In the genomic region with DNA sequence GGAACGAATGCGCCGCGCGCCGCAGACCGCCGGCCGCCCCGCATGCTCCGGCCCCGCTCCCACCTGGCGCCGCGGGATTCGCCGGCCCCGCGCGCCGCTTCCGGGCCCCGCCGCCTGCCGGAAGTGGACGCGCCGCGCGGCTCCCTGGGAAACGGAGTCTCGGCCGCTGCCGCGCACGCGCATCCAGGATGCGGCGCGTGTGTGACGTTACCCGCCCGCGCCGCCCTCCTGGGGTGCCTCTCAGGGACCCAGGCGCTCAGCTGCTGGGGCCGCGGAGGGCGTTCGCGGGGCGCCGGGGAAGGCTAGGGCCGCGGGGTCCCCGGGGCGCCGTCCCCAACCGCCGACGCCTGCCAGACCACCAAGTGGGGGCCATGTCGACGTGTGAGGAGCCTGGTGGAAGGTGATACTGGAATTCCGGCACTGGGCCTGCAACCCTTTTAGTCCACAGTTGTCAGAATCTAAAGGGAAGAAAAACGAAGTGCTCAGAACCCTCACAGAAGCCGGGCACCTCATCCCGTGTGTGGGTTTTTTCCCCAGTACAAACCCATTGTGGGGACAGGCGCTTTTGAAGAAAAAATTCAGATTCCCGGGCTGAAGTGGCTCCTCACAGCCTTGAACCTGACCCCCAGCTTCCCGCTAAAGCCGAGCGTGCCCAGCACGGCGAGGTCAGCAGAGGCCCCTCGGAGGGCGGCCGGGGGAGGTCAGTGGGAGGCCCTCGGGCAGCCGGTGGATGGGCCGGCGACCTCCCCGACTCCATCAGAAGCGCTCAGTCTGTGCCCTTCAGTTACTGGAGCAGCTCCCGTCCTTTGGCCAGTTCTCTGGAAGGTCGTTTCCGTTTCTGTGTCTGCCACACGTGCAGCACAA, we compare ENCODE assay signal across 1 cellular context.
TF ChIP-seq lines count a peak whose summit lies in the region.

A gene with protein sequence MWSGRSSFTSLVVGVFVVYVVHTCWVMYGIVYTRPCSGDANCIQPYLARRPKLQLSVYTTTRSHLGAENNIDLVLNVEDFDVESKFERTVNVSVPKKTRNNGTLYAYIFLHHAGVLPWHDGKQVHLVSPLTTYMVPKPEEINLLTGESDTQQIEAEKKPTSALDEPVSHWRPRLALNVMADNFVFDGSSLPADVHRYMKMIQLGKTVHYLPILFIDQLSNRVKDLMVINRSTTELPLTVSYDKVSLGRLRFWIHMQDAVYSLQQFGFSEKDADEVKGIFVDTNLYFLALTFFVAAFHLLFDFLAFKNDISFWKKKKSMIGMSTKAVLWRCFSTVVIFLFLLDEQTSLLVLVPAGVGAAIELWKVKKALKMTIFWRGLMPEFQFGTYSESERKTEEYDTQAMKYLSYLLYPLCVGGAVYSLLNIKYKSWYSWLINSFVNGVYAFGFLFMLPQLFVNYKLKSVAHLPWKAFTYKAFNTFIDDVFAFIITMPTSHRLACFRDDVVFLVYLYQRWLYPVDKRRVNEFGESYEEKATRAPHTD (minus strand): TSS at position 125 of the 864 bp plus-strand sequence. CDS start 258 bp downstream, outside the sequence.

TF ChIP-seq in HepG2, 621 proteins besides CTCF, POLR2A, EP300 and RAD21 (continued from another document and continues in another):
- TF ChIP-seq, protein P1, sequence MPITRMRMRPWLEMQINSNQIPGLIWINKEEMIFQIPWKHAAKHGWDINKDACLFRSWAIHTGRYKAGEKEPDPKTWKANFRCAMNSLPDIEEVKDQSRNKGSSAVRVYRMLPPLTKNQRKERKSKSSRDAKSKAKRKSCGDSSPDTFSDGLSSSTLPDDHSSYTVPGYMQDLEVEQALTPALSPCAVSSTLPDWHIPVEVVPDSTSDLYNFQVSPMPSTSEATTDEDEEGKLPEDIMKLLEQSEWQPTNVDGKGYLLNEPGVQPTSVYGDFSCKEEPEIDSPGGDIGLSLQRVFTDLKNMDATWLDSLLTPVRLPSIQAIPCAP (CRISPR knock-in tag; IDR thresholded peaks at IDR 0.05; ENCODE audit: low read depth) = no peak
- TF ChIP-seq ZNF598 (CRISPR knock-in tag; IDR thresholded peaks at IDR 0.05; ENCODE audit: borderline replicate concordance) (no peak), SYNCRIP (IDR thresholded peaks at IDR 0.05; ENCODE audit: insufficient read depth, low read depth, low read length) (no peak), SNRNP70 (IDR thresholded peaks at IDR 0.05; ENCODE audit: low read depth, low read length) (no peak), YEATS4 (CRISPR knock-in tag; IDR thresholded peaks at IDR 0.05; ENCODE audit: borderline replicate concordance) (peak; percentile 66; the same call in 1 of the 2 replicates), IRX3 (CRISPR knock-in tag; IDR thresholded peaks at IDR 0.05; ENCODE audit: borderline replicate concordance, low read depth) (no peak), CENPT (CRISPR knock-in tag; IDR thresholded peaks at IDR 0.05; ENCODE audit: low read depth) (0 out of 2 replicates have a peak, but pooled peaks have one; percentile 63), CBX5 (CRISPR knock-in tag; IDR thresholded peaks at IDR 0.05; ENCODE audit: borderline replicate concordance) (no peak), PCBP2 (optimal IDR thresholded peaks at IDR 0.05; ENCODE audit: low read depth, low read length, poor library complexity, severe bottlenecking) (no peak), ZNF660 (CRISPR knock-in tag; IDR thresholded peaks at IDR 0.05; ENCODE audit: borderline replicate concordance, low read depth) (no peak), MAF1 (CRISPR knock-in tag; IDR thresholded peaks at IDR 0.05; ENCODE audit: borderline replicate concordance) (no peak), ZNF883 (CRISPR knock-in tag; IDR thresholded peaks at IDR 0.05; ENCODE audit: not compliant biosample characterization) (no peak), ZFYVE20 (CRISPR knock-in tag; IDR thresholded peaks at IDR 0.05; ENCODE audit: borderline replicate concordance, low read depth) (no peak), RORA (CRISPR knock-in tag; IDR thresholded peaks at IDR 0.05) (no peak), ZSCAN22 (CRISPR knock-in tag; IDR thresholded peaks at IDR 0.05) (no peak), KDM6A (CRISPR knock-in tag; IDR thresholded peaks at IDR 0.05; ENCODE audit: low read depth) (0 out of 2 replicates have a peak, but pooled peaks have one; percentile 15), RARA (CRISPR knock-in tag; IDR thresholded peaks at IDR 0.05) (peak; percentile 81), CAMTA2 (CRISPR knock-in tag; IDR thresholded peaks at IDR 0.05; ENCODE audit: borderline replicate concordance) (no peak), SIX4 (CRISPR knock-in tag; IDR thresholded peaks at IDR 0.05) (no peak), CCAR2 (optimal IDR thresholded peaks at IDR 0.05; ENCODE audit: low read depth, low read length) (no peak), BRCA1 (CRISPR knock-in tag; IDR thresholded peaks at IDR 0.05) (no peak), FOXC1 (CRISPR knock-in tag; IDR thresholded peaks at IDR 0.05; ENCODE audit: borderline replicate concordance) (no peak), HDAC1 (CRISPR knock-in tag; IDR thresholded peaks at IDR 0.05) (peak; percentile 88), ARHGAP35 (CRISPR knock-in tag; IDR thresholded peaks at IDR 0.05; ENCODE audit: borderline replicate concordance) (0 out of 2 replicates have a peak, but pooled peaks have one; percentile 81), NFE2 (CRISPR knock-in tag; IDR thresholded peaks at IDR 0.05) (no peak), GPN1 (CRISPR knock-in tag; IDR thresholded peaks at IDR 0.05; ENCODE audit: borderline replicate concordance) (no peak)
- TF ChIP-seq, protein P2, sequence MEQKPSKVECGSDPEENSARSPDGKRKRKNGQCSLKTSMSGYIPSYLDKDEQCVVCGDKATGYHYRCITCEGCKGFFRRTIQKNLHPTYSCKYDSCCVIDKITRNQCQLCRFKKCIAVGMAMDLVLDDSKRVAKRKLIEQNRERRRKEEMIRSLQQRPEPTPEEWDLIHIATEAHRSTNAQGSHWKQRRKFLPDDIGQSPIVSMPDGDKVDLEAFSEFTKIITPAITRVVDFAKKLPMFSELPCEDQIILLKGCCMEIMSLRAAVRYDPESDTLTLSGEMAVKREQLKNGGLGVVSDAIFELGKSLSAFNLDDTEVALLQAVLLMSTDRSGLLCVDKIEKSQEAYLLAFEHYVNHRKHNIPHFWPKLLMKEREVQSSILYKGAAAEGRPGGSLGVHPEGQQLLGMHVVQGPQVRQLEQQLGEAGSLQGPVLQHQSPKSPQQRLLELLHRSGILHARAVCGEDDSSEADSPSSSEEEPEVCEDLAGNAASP (CRISPR knock-in tag; IDR thresholded peaks at IDR 0.05; ENCODE audit: borderline replicate concordance) = no peak
- TF ChIP-seq, protein P3, sequence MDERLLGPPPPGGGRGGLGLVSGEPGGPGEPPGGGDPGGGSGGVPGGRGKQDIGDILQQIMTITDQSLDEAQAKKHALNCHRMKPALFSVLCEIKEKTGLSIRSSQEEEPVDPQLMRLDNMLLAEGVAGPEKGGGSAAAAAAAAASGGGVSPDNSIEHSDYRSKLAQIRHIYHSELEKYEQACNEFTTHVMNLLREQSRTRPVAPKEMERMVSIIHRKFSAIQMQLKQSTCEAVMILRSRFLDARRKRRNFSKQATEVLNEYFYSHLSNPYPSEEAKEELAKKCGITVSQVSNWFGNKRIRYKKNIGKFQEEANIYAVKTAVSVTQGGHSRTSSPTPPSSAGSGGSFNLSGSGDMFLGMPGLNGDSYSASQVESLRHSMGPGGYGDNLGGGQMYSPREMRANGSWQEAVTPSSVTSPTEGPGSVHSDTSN (CRISPR knock-in tag; IDR thresholded peaks at IDR 0.05) = no peak
- TF ChIP-seq, protein P4, sequence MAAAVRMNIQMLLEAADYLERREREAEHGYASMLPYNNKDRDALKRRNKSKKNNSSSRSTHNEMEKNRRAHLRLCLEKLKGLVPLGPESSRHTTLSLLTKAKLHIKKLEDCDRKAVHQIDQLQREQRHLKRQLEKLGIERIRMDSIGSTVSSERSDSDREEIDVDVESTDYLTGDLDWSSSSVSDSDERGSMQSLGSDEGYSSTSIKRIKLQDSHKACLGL (CRISPR knock-in tag; IDR thresholded peaks at IDR 0.05) = no peak
- TF ChIP-seq, protein P5, sequence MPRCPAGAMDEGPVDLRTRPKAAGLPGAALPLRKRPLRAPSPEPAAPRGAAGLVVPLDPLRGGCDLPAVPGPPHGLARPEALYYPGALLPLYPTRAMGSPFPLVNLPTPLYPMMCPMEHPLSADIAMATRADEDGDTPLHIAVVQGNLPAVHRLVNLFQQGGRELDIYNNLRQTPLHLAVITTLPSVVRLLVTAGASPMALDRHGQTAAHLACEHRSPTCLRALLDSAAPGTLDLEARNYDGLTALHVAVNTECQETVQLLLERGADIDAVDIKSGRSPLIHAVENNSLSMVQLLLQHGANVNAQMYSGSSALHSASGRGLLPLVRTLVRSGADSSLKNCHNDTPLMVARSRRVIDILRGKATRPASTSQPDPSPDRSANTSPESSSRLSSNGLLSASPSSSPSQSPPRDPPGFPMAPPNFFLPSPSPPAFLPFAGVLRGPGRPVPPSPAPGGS (CRISPR knock-in tag; IDR thresholded peaks at IDR 0.05) = peak; percentile 59; the same call in 1 of the 2 replicates
- TF ChIP-seq, protein P6, sequence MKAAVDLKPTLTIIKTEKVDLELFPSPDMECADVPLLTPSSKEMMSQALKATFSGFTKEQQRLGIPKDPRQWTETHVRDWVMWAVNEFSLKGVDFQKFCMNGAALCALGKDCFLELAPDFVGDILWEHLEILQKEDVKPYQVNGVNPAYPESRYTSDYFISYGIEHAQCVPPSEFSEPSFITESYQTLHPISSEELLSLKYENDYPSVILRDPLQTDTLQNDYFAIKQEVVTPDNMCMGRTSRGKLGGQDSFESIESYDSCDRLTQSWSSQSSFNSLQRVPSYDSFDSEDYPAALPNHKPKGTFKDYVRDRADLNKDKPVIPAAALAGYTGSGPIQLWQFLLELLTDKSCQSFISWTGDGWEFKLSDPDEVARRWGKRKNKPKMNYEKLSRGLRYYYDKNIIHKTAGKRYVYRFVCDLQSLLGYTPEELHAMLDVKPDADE (CRISPR knock-in tag; IDR thresholded peaks at IDR 0.05) = no peak
- TF ChIP-seq, protein P7, sequence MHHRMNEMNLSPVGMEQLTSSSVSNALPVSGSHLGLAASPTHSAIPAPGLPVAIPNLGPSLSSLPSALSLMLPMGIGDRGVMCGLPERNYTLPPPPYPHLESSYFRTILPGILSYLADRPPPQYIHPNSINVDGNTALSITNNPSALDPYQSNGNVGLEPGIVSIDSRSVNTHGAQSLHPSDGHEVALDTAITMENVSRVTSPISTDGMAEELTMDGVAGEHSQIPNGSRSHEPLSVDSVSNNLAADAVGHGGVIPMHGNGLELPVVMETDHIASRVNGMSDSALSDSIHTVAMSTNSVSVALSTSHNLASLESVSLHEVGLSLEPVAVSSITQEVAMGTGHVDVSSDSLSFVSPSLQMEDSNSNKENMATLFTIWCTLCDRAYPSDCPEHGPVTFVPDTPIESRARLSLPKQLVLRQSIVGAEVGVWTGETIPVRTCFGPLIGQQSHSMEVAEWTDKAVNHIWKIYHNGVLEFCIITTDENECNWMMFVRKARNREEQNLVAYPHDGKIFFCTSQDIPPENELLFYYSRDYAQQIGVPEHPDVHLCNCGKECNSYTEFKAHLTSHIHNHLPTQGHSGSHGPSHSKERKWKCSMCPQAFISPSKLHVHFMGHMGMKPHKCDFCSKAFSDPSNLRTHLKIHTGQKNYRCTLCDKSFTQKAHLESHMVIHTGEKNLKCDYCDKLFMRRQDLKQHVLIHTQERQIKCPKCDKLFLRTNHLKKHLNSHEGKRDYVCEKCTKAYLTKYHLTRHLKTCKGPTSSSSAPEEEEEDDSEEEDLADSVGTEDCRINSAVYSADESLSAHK (CRISPR knock-in tag; IDR thresholded peaks at IDR 0.05; ENCODE audit: borderline replicate concordance) = no peak
- TF ChIP-seq, protein P8, sequence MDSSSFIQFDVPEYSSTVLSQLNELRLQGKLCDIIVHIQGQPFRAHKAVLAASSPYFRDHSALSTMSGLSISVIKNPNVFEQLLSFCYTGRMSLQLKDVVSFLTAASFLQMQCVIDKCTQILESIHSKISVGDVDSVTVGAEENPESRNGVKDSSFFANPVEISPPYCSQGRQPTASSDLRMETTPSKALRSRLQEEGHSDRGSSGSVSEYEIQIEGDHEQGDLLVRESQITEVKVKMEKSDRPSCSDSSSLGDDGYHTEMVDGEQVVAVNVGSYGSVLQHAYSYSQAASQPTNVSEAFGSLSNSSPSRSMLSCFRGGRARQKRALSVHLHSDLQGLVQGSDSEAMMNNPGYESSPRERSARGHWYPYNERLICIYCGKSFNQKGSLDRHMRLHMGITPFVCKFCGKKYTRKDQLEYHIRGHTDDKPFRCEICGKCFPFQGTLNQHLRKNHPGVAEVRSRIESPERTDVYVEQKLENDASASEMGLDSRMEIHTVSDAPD (CRISPR knock-in tag; IDR thresholded peaks at IDR 0.05) = no peak
- TF ChIP-seq, protein P9, sequence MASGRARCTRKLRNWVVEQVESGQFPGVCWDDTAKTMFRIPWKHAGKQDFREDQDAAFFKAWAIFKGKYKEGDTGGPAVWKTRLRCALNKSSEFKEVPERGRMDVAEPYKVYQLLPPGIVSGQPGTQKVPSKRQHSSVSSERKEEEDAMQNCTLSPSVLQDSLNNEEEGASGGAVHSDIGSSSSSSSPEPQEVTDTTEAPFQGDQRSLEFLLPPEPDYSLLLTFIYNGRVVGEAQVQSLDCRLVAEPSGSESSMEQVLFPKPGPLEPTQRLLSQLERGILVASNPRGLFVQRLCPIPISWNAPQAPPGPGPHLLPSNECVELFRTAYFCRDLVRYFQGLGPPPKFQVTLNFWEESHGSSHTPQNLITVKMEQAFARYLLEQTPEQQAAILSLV (CRISPR knock-in tag; IDR thresholded peaks at IDR 0.05; ENCODE audit: borderline replicate concordance) = no peak
- TF ChIP-seq, protein P10, sequence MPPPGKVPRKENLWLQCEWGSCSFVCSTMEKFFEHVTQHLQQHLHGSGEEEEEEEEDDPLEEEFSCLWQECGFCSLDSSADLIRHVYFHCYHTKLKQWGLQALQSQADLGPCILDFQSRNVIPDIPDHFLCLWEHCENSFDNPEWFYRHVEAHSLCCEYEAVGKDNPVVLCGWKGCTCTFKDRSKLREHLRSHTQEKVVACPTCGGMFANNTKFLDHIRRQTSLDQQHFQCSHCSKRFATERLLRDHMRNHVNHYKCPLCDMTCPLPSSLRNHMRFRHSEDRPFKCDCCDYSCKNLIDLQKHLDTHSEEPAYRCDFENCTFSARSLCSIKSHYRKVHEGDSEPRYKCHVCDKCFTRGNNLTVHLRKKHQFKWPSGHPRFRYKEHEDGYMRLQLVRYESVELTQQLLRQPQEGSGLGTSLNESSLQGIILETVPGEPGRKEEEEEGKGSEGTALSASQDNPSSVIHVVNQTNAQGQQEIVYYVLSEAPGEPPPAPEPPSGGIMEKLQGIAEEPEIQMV (CRISPR knock-in tag; IDR thresholded peaks at IDR 0.05; ENCODE audit: low read depth) = no peak
- TF ChIP-seq, protein P11, sequence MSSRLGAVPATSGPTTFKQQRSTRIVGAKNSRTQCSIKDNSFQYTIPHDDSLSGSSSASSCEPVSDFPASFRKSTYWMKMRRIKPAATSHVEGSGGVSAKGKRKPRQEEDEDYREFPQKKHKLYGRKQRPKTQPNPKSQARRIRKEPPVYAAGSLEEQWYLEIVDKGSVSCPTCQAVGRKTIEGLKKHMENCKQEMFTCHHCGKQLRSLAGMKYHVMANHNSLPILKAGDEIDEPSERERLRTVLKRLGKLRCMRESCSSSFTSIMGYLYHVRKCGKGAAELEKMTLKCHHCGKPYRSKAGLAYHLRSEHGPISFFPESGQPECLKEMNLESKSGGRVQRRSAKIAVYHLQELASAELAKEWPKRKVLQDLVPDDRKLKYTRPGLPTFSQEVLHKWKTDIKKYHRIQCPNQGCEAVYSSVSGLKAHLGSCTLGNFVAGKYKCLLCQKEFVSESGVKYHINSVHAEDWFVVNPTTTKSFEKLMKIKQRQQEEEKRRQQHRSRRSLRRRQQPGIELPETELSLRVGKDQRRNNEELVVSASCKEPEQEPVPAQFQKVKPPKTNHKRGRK (CRISPR knock-in tag; IDR thresholded peaks at IDR 0.05) = no peak
- TF ChIP-seq, protein P12, sequence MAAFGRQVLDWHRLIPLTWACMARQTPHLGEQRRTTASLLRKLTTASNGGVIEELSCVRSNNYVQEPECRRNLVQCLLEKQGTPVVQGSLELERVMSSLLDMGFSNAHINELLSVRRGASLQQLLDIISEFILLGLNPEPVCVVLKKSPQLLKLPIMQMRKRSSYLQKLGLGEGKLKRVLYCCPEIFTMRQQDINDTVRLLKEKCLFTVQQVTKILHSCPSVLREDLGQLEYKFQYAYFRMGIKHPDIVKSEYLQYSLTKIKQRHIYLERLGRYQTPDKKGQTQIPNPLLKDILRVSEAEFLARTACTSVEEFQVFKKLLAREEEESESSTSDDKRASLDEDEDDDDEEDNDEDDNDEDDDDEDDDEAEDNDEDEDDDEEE (CRISPR knock-in tag; IDR thresholded peaks at IDR 0.05) = no peak
